Comparison of ENCODE assay signal across 19 cellular contexts in the genomic region with DNA sequence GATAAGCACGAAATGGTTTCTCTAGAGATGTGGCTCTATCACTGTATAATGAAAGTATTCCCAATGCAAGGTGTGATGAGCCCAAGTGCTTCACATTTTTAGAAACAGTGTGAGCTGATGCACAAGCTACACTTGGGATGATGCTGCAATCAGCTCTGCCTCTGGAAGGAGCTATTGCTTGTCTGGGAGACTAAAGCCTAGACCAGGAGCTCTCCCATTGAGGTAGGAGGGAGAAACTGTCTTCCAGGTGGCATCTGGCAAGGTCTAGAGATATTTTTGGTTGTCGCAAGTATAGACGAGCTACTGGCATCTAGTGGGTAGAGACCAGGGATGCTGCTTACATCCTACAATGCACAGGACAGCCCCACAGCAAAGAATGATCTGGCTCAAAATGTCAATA.
"Had no signal": no experiment of that assay in that cellular context is flagged by ENCODE, and none has a peak within 500 bp of the region (broad histone marks: within the 10 kb centered on the region; RNA-seq: fewer than 3 reads in every experiment).

No MANE protein-coding gene starts in this region.

- H3K27me3 Mint-ChIP-seq: activated CD4-positive, alpha-beta memory T cell treated with anti-CD3 and anti-CD28 coated beads, Interleukin-2, amount 10 ng/mL, durations not matched to agents 7 days and 5 days; activated CD4-positive, alpha-beta T cell treated with anti-CD3 and anti-CD28 coated beads, Interleukin-2, amount 10 ng/mL, durations not matched to agents 7 days and 5 days; activated naive CD8-positive, alpha-beta T cell treated with anti-CD3 and anti-CD28 coated beads, Interleukin-2, amount 10 ng/mL, durations not matched to agents 7 days and 5 days had no signal

- H3K4me3 ChIP-seq: adrenal gland, coronary artery, MG63 had no signal

- DNase-seq: activated CD4-positive, alpha-beta memory T cell treated with anti-CD3 and anti-CD28 coated beads, Interleukin-2, amount 10 ng/mL, durations not matched to agents 7 days and 5 days; activated CD4-positive, alpha-beta T cell treated with anti-CD3 and anti-CD28 coated beads, Interleukin-2, amount 10 ng/mL, durations not matched to agents 7 days and 5 days; activated CD4-positive, CD25-positive, alpha-beta regulatory T cell; activated CD8-positive, alpha-beta memory T cell treated with anti-CD3 and anti-CD28 coated beads, Interleukin-2, amount 50 U/mL, for 4 hours; activated naive CD4-positive, alpha-beta T cell treated with anti-CD3 and anti-CD28 coated beads, Interleukin-2, amount 50 U/mL, for 16 hours; activated naive CD8-positive, alpha-beta T cell treated with anti-CD3 and anti-CD28 coated beads, Interleukin-2, amount 10 ng/mL, durations not matched to agents 7 days and 5 days; adrenal gland; MG63; MV-4-11; NCI-H1092 treated with DMSO at 0.1 percent for 48 hours; NCI-H187; NCI-H226; NCI-H526; NCI-H82; SHP77 treated with DMSO at 0.1 percent for 48 hours; T-helper 9 cell had no signal

- H3K9me3 Mint-ChIP-seq: activated CD4-positive, alpha-beta memory T cell treated with anti-CD3 and anti-CD28 coated beads, Interleukin-2, amount 10 ng/mL, durations not matched to agents 7 days and 5 days; activated CD4-positive, alpha-beta T cell treated with anti-CD3 and anti-CD28 coated beads, Interleukin-2, amount 10 ng/mL, durations not matched to agents 7 days and 5 days; activated naive CD8-positive, alpha-beta T cell treated with anti-CD3 and anti-CD28 coated beads, Interleukin-2, amount 10 ng/mL, durations not matched to agents 7 days and 5 days; T-helper 1 cell treated with Interleukin-12 subunit alpha and Interleukin-12 subunit beta and Interleukin-4 antibody, amounts not matched to agents 30 μg/mL and 1 μg/mL, for 36 hours had no signal

- H3K36me3 ChIP-seq: adrenal gland, MG63 had no signal

- H3K4me3 Mint-ChIP-seq: activated CD4-positive, alpha-beta memory T cell treated with anti-CD3 and anti-CD28 coated beads, Interleukin-2, amount 10 ng/mL, durations not matched to agents 7 days and 5 days; activated CD4-positive, alpha-beta T cell treated with anti-CD3 and anti-CD28 coated beads, Interleukin-2, amount 10 ng/mL, durations not matched to agents 7 days and 5 days; activated naive CD8-positive, alpha-beta T cell treated with anti-CD3 and anti-CD28 coated beads, Interleukin-2, amount 10 ng/mL, durations not matched to agents 7 days and 5 days; T-helper 1 cell treated with Interleukin-12 subunit alpha and Interleukin-12 subunit beta and Interleukin-4 antibody, amounts not matched to agents 30 μg/mL and 1 μg/mL, for 36 hours had no signal

- H3K27ac Mint-ChIP-seq: activated CD4-positive, alpha-beta memory T cell treated with anti-CD3 and anti-CD28 coated beads, Interleukin-2, amount 10 ng/mL, durations not matched to agents 7 days and 5 days; activated CD4-positive, alpha-beta T cell treated with anti-CD3 and anti-CD28 coated beads, Interleukin-2, amount 10 ng/mL, durations not matched to agents 7 days and 5 days; activated naive CD8-positive, alpha-beta T cell treated with anti-CD3 and anti-CD28 coated beads, Interleukin-2, amount 10 ng/mL, durations not matched to agents 7 days and 5 days; T-helper 1 cell treated with Interleukin-12 subunit alpha and Interleukin-12 subunit beta and Interleukin-4 antibody, amounts not matched to agents 30 μg/mL and 1 μg/mL, for 36 hours had no signal

- H3K27ac ChIP-seq: adrenal gland, coronary artery, KMS-11 had no signal

- H3K4me1 ChIP-seq: adrenal gland had no signal

- H3K9me3 ChIP-seq: MG63 had no signal
